ENCODE assay signal across 9 cellular contexts in genomic region chr4:26061248-26061986, GRCh38.
DNase-seq lines count a peak whose midpoint lies in the region; ATAC-seq and TF ChIP-seq lines count a peak whose summit lies in the region.
"Had no signal": no experiment of that assay in that cellular context is flagged by ENCODE, and none has a peak within 500 bp of the region (broad histone marks: within the 10 kb centered on the region; RNA-seq: fewer than 3 reads in every experiment).

No MANE protein-coding gene starts in this region.

- H3K4me2 ChIP-seq in OCI-LY1 (ENCODE audit: low read length) = no peak overlapping the region
- H3K4me2 ChIP-seq: BLaER1 had no signal

- no peak overlapping the region for H3K4me3 ChIP-seq in OCI-LY1 (ENCODE audit: low read depth, low read length, poor library complexity, severe bottlenecking)
- H3K4me3 ChIP-seq: BLaER1 had no signal

- peak; percentile 46; the same call in 1 of the 2 replicates for TF ChIP-seq CTCF in OCI-LY1 (IDR thresholded peaks at IDR 0.05; ENCODE audit: low read length)
- peak; percentile 67 for TF ChIP-seq CTCF in neural crest cell (conservative IDR thresholded peaks at IDR 0.05)

- H3K9ac ChIP-seq in OCI-LY1 (ENCODE audit: low read length) = no peak overlapping the region
- H3K9ac ChIP-seq: BLaER1 had no signal

- H3K36me3 ChIP-seq in OCI-LY1 (ENCODE audit: insufficient read depth, low read length) = no peaks in the 10 kb centered on the region
- H3K36me3 ChIP-seq: BLaER1 had no signal

- no peaks in the 10 kb centered on the region for H3K36me3 Mint-ChIP-seq in neural crest cell (ENCODE audit: low read depth)

- no peaks in the 10 kb centered on the region for H4K20me1 ChIP-seq in OCI-LY1 (ENCODE audit: insufficient read depth, low read length)
- H4K20me1 ChIP-seq: BLaER1 had no signal

- peak in 2 of 3 experiments; percentile 11 to 60 for DNase-seq in NCI-H1417 (lab: John Stamatoyannopoulos, UW)
- no peak for DNase-seq in NCI-H1417 treated with DMSO at 0.1 percent for 48 hours (lab: John Stamatoyannopoulos, UW)
- DNase-seq in HCEC 1CT = peak; percentile 58
- DNase-seq in dermis microvascular lymphatic vessel endothelial cell (ENCODE audit: low read depth in 2 of 2) = peak; percentile 7 to 39
- DNase-seq in neural crest cell (ENCODE audit: low read depth, low spot score) = no peak
- no peak for DNase-seq in C1 segment of cervical spinal cord (lab: John Stamatoyannopoulos, UW)

- no peak overlapping the region for H3K27ac Mint-ChIP-seq in neural crest cell (ENCODE audit: unreplicated experiment)

- no peak overlapping the region for H3K4me3 Mint-ChIP-seq in neural crest cell

- no peaks in the 10 kb centered on the region for H3K9me3 ChIP-seq in OCI-LY1 (ENCODE audit: low read length)

- no peak for ATAC-seq in GM18498 (IDR thresholded peaks at IDR 0.05; ENCODE audit: unreplicated experiment)

- H3F3A ChIP-seq in OCI-LY1 (ENCODE audit: insufficient read depth, low read length) = no peaks in the 10 kb centered on the region

- no peak overlapping the region for H2AFZ ChIP-seq in OCI-LY1 (ENCODE audit: low read length)

- H3K27me3 Mint-ChIP-seq in neural crest cell (ENCODE audit: low read depth) = no peaks in the 10 kb centered on the region

- peaks cover 13% of the 10 kb centered on the region for H3K4me1 Mint-ChIP-seq in neural crest cell

- no peaks in the 10 kb centered on the region for H3K4me1 ChIP-seq in OCI-LY1 (ENCODE audit: insufficient read depth, low read length, severe bottlenecking)
- H3K4me1 ChIP-seq: BLaER1 had no signal

- no peak overlapping the region for H3K27ac ChIP-seq in OCI-LY1 (ENCODE audit: low read depth, low read length, poor library complexity, severe bottlenecking)
- H3K27ac ChIP-seq: BLaER1 had no signal

- H3K79me2 ChIP-seq in OCI-LY1 (ENCODE audit: insufficient read depth, low read length) = no peaks in the 10 kb centered on the region

- H3K9me2 ChIP-seq in OCI-LY1 (ENCODE audit: low read depth, low read length) = no peaks in the 10 kb centered on the region

- peaks cover 4% of the 10 kb centered on the region for H3K9me3 Mint-ChIP-seq in neural crest cell

- H3K27me3 ChIP-seq in OCI-LY1 (ENCODE audit: insufficient read depth, low read length) = no peaks in the 10 kb centered on the region
- H3K27me3 ChIP-seq: BLaER1 had no signal

Comparison
In these comparisons a context has a peak if more than half of its experiments do, and no peak if none do; other contexts are left out.
1. DNase-seq: peak in NCI-H1417 (2 of 3), HCEC 1CT (single experiment) and dermis microvascular lymphatic vessel endothelial cell (2 of 2); none in NCI-H1417 treated with DMSO at 0.1 percent for 48 hours (single experiment), neural crest cell (single experiment) and C1 segment of cervical spinal cord (0 of 14).